1 cellular context compared by ENCODE assay signal in genomic region chr11:57667065-57667714, GRCh38.
TF ChIP-seq lines count a peak whose summit lies in the region.

No MANE protein-coding gene starts in this region.

TF ChIP-seq in K562, 482 proteins besides CTCF, POLR2A, EP300 and RAD21 (continued from another document and continues in another):
- TF ChIP-seq UBTF (IDR thresholded peaks at IDR 0.05; ENCODE audit: borderline replicate concordance in 1 of 2, low read depth in 2 of 2, low read length in 2 of 2) = no peak
- TF ChIP-seq FOS (IDR thresholded peaks at IDR 0.05; ENCODE audit: extremely low read depth, insufficient read length) = peak; percentile 85
- TF ChIP-seq ELF1 (tag; IDR thresholded peaks at IDR 0.05) = peak; percentile 96
- TF ChIP-seq AFF4 (CRISPR knock-in tag; IDR thresholded peaks at IDR 0.05) = 0 out of 2 replicates have a peak, but pooled peaks have one; percentile 11
- TF ChIP-seq BRD9 (IDR thresholded peaks at IDR 0.05; ENCODE audit: low read depth, partially characterized antibody) = peak; percentile 38
- TF ChIP-seq POLR2AphosphoS2 (IDR thresholded peaks at IDR 0.05; ENCODE audit: low read length) = no peak
- TF ChIP-seq PBX2 (CRISPR knock-in tag; IDR thresholded peaks at IDR 0.05; ENCODE audit: low read depth) = peak; percentile 48; the same call in 1 of the 2 replicates
- TF ChIP-seq PBX2 (tag; conservative IDR thresholded peaks at IDR 0.05; ENCODE audit: low read depth) = peak; percentile 99
- TF ChIP-seq ZNF780A (CRISPR knock-in tag; IDR thresholded peaks at IDR 0.05) = no peak
- TF ChIP-seq ZNF134 (CRISPR knock-in tag; conservative IDR thresholded peaks at IDR 0.05) = no peak
- 0 out of 2 replicates have a peak, but pooled peaks have one; percentile 55 for TF ChIP-seq POLR2H (tag; IDR thresholded peaks at IDR 0.05; ENCODE audit: low read depth)
- TF ChIP-seq E2F8 (IDR thresholded peaks at IDR 0.05; ENCODE audit: low read depth, partially characterized antibody) = peak; percentile 73
- TF ChIP-seq RAD51 (IDR thresholded peaks at IDR 0.05; ENCODE audit: borderline replicate concordance, low read depth) = no peak
- peak; percentile 100 for TF ChIP-seq PRDM10 (IDR thresholded peaks at IDR 0.05; ENCODE audit: partially characterized antibody)
- peak in 1 of 3 experiments; percentile 17 for TF ChIP-seq YY1 (IDR thresholded peaks at IDR 0.05; ENCODE audit: borderline replicate concordance in 1 of 3, control insufficient read depth in 1 of 3, extremely low read depth in 1 of 3, insufficient read depth in 3 of 3, insufficient read length in 1 of 3, insufficient replicate concordance in 2 of 3, low read depth in 1 of 3, low read length in 2 of 3)
- 0 out of 2 replicates have a peak, but pooled peaks have one; percentile 47 for TF ChIP-seq THRB (CRISPR knock-in tag; conservative IDR thresholded peaks at IDR 0.05)
- no peak for TF ChIP-seq CBX5 (IDR thresholded peaks at IDR 0.05; ENCODE audit: borderline replicate concordance, low read depth)
- peak; percentile 65 for TF ChIP-seq TAF9B (IDR thresholded peaks at IDR 0.05; ENCODE audit: partially characterized antibody)
- peak; percentile 68; the same call in 1 of the 2 replicates for TF ChIP-seq EP400 (IDR thresholded peaks at IDR 0.05)
- TF ChIP-seq SREBF1 (IDR thresholded peaks at IDR 0.05; ENCODE audit: borderline replicate concordance, low read depth, low read length) = peak; percentile 49; the same call in 1 of the 2 replicates
- peak; percentile 53; the same call in 1 of the 2 replicates for TF ChIP-seq TFAP4 (CRISPR knock-in tag; IDR thresholded peaks at IDR 0.05; ENCODE audit: borderline replicate concordance)
- 0 out of 2 replicates have a peak, but pooled peaks have one; percentile 29 for TF ChIP-seq KLF1 (tag; IDR thresholded peaks at IDR 0.05)
- TF ChIP-seq RBM25 (IDR thresholded peaks at IDR 0.05; ENCODE audit: low read depth, low read length, severe bottlenecking) = peak; percentile 25
- peak; percentile 4 to 51; a peak in 2 of 4 replicates for TF ChIP-seq SIN3A (IDR thresholded peaks at IDR 0.05; ENCODE audit: borderline replicate concordance in 2 of 2, control insufficient read depth in 1 of 2, low read depth in 2 of 2, low read length in 2 of 2)
- TF ChIP-seq FOXM1 (IDR thresholded peaks at IDR 0.05; ENCODE audit: low read depth) = 0 out of 2 replicates have a peak, but pooled peaks have one; percentile 9
- TF ChIP-seq FOXM1 (CRISPR knock-in tag; IDR thresholded peaks at IDR 0.05; ENCODE audit: low read depth) = no peak
- no peak for TF ChIP-seq CHCHD3 (CRISPR knock-in tag; IDR thresholded peaks at IDR 0.05)
- peak; percentile 81; the same call in 1 of the 2 replicates for TF ChIP-seq RFX1 (IDR thresholded peaks at IDR 0.05)
- TF ChIP-seq PML (IDR thresholded peaks at IDR 0.05; ENCODE audit: low read length) = peak; percentile 61; the same call in 1 of the 2 replicates
- TF ChIP-seq XRCC5 (IDR thresholded peaks at IDR 0.05; ENCODE audit: low read depth, low read length) = peak; percentile 64; the same call in 1 of the 2 replicates
- peak; percentile 100 for TF ChIP-seq ATF7 (IDR thresholded peaks at IDR 0.05)
- TF ChIP-seq KDM1A (IDR thresholded peaks at IDR 0.05) = no peak
- TF ChIP-seq EGR1 (conservative IDR thresholded peaks at IDR 0.05) = peak; percentile 81
